ENCODE assay signal across 1 cellular context in the genomic region with DNA sequence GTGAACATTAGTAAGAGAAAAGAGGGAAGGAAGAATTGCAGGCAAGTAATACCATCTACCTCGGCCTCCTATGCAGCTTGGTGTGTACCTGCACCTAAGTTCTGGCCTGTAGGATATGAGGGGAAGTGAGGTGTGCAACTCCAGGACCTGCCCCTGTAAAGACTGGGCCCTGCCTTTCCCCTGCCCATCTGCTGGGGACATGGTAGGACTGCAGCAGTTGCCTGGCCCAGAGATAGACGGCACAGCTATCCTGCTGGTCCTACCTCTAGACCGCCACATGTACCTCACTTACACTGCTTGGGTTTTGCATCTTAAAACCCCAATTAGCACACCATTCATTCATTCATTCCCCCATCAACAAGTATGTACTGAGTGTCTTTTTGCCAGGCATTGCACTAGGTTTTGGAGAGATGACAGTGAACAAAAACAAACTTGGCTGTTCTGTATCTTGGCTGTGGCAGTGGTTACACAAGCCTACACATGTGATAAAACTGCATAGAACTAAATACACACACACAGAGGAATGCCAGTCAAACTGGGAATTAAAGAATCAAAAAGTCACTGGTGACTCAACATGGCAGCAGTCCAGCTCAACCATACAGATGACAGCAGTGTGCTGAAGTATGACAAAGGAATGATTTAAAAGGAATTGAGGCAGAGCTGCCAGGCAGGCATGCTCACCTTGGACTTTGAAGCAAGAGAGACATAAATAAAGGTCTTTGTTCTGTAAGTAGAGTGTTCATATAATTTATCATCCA.
TF ChIP-seq lines count a peak whose summit lies in the region.

No MANE protein-coding gene starts in this region.

TF ChIP-seq in HepG2, 621 proteins besides CTCF, POLR2A, EP300 and RAD21 (continues in another document):
- TF ChIP-seq, protein P1, sequence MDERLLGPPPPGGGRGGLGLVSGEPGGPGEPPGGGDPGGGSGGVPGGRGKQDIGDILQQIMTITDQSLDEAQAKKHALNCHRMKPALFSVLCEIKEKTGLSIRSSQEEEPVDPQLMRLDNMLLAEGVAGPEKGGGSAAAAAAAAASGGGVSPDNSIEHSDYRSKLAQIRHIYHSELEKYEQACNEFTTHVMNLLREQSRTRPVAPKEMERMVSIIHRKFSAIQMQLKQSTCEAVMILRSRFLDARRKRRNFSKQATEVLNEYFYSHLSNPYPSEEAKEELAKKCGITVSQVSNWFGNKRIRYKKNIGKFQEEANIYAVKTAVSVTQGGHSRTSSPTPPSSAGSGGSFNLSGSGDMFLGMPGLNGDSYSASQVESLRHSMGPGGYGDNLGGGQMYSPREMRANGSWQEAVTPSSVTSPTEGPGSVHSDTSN (CRISPR knock-in tag; IDR thresholded peaks at IDR 0.05), result peak; percentile 32; the same call in 1 of the 2 replicates
- no peak for TF ChIP-seq ZNF326 (CRISPR knock-in tag; IDR thresholded peaks at IDR 0.05; ENCODE audit: borderline replicate concordance)
- TF ChIP-seq, protein P2, sequence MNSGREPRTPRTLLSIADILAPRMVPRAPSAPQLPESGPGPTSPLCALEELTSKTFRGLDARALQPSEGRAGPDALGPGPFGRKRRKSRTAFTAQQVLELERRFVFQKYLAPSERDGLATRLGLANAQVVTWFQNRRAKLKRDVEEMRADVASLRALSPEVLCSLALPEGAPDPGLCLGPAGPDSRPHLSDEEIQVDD (CRISPR knock-in tag; IDR thresholded peaks at IDR 0.05; ENCODE audit: borderline replicate concordance), result no peak
- no peak for TF ChIP-seq ZNF337 (CRISPR knock-in tag; IDR thresholded peaks at IDR 0.05; ENCODE audit: borderline replicate concordance, low read depth)
- TF ChIP-seq ZNF451 (CRISPR knock-in tag; IDR thresholded peaks at IDR 0.05), result no peak
- TF ChIP-seq ISL2 (CRISPR knock-in tag; IDR thresholded peaks at IDR 0.05), result no peak
- no peak for TF ChIP-seq ZEB1 (IDR thresholded peaks at IDR 0.05; ENCODE audit: insufficient replicate concordance, low read depth)
- TF ChIP-seq ONECUT2 (CRISPR knock-in tag; IDR thresholded peaks at IDR 0.05), result no peak
- peak; percentile 69 for TF ChIP-seq ZNF644 (CRISPR knock-in tag; IDR thresholded peaks at IDR 0.05; ENCODE audit: low read depth)
- TF ChIP-seq SAP130 (CRISPR knock-in tag; IDR thresholded peaks at IDR 0.05; ENCODE audit: low read depth), result peak; percentile 60
- no peak for TF ChIP-seq HNRNPH1 (optimal IDR thresholded peaks at IDR 0.05; ENCODE audit: low read depth, low read length)
- TF ChIP-seq, protein P3, sequence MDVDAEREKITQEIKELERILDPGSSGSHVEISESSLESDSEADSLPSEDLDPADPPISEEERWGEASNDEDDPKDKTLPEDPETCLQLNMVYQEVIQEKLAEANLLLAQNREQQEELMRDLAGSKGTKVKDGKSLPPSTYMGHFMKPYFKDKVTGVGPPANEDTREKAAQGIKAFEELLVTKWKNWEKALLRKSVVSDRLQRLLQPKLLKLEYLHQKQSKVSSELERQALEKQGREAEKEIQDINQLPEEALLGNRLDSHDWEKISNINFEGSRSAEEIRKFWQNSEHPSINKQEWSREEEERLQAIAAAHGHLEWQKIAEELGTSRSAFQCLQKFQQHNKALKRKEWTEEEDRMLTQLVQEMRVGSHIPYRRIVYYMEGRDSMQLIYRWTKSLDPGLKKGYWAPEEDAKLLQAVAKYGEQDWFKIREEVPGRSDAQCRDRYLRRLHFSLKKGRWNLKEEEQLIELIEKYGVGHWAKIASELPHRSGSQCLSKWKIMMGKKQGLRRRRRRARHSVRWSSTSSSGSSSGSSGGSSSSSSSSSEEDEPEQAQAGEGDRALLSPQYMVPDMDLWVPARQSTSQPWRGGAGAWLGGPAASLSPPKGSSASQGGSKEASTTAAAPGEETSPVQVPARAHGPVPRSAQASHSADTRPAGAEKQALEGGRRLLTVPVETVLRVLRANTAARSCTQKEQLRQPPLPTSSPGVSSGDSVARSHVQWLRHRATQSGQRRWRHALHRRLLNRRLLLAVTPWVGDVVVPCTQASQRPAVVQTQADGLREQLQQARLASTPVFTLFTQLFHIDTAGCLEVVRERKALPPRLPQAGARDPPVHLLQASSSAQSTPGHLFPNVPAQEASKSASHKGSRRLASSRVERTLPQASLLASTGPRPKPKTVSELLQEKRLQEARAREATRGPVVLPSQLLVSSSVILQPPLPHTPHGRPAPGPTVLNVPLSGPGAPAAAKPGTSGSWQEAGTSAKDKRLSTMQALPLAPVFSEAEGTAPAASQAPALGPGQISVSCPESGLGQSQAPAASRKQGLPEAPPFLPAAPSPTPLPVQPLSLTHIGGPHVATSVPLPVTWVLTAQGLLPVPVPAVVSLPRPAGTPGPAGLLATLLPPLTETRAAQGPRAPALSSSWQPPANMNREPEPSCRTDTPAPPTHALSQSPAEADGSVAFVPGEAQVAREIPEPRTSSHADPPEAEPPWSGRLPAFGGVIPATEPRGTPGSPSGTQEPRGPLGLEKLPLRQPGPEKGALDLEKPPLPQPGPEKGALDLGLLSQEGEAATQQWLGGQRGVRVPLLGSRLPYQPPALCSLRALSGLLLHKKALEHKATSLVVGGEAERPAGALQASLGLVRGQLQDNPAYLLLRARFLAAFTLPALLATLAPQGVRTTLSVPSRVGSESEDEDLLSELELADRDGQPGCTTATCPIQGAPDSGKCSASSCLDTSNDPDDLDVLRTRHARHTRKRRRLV (CRISPR knock-in tag; IDR thresholded peaks at IDR 0.05), result no peak
- no peak for TF ChIP-seq HNRNPK (IDR thresholded peaks at IDR 0.05; ENCODE audit: low read depth, low read length, poor library complexity, severe bottlenecking)
- TF ChIP-seq, protein P4, sequence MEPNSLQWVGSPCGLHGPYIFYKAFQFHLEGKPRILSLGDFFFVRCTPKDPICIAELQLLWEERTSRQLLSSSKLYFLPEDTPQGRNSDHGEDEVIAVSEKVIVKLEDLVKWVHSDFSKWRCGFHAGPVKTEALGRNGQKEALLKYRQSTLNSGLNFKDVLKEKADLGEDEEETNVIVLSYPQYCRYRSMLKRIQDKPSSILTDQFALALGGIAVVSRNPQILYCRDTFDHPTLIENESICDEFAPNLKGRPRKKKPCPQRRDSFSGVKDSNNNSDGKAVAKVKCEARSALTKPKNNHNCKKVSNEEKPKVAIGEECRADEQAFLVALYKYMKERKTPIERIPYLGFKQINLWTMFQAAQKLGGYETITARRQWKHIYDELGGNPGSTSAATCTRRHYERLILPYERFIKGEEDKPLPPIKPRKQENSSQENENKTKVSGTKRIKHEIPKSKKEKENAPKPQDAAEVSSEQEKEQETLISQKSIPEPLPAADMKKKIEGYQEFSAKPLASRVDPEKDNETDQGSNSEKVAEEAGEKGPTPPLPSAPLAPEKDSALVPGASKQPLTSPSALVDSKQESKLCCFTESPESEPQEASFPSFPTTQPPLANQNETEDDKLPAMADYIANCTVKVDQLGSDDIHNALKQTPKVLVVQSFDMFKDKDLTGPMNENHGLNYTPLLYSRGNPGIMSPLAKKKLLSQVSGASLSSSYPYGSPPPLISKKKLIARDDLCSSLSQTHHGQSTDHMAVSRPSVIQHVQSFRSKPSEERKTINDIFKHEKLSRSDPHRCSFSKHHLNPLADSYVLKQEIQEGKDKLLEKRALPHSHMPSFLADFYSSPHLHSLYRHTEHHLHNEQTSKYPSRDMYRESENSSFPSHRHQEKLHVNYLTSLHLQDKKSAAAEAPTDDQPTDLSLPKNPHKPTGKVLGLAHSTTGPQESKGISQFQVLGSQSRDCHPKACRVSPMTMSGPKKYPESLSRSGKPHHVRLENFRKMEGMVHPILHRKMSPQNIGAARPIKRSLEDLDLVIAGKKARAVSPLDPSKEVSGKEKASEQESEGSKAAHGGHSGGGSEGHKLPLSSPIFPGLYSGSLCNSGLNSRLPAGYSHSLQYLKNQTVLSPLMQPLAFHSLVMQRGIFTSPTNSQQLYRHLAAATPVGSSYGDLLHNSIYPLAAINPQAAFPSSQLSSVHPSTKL (CRISPR knock-in tag; IDR thresholded peaks at IDR 0.05), result peak; percentile 57; the same call in 1 of the 2 replicates
- TF ChIP-seq ZNF780A (CRISPR knock-in tag; IDR thresholded peaks at IDR 0.05), result peak; percentile 69; the same call in 1 of the 2 replicates
- TF ChIP-seq ZFP82 (CRISPR knock-in tag; IDR thresholded peaks at IDR 0.05; ENCODE audit: borderline replicate concordance), result no peak
- TF ChIP-seq, protein P5, sequence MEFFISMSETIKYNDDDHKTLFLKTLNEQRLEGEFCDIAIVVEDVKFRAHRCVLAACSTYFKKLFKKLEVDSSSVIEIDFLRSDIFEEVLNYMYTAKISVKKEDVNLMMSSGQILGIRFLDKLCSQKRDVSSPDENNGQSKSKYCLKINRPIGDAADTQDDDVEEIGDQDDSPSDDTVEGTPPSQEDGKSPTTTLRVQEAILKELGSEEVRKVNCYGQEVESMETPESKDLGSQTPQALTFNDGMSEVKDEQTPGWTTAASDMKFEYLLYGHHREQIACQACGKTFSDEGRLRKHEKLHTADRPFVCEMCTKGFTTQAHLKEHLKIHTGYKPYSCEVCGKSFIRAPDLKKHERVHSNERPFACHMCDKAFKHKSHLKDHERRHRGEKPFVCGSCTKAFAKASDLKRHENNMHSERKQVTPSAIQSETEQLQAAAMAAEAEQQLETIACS (CRISPR knock-in tag; IDR thresholded peaks at IDR 0.05), result no peak
- TF ChIP-seq ZNF160 (CRISPR knock-in tag; IDR thresholded peaks at IDR 0.05), result no peak
- no peak for TF ChIP-seq TCF12 (IDR thresholded peaks at IDR 0.05)
- no peak for TF ChIP-seq TCF12 (CRISPR knock-in tag; IDR thresholded peaks at IDR 0.05)
- TF ChIP-seq, protein P6, sequence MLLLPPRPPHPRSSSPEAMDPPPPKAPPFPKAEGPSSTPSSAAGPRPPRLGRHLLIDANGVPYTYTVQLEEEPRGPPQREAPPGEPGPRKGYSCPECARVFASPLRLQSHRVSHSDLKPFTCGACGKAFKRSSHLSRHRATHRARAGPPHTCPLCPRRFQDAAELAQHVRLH (CRISPR knock-in tag; IDR thresholded peaks at IDR 0.05; ENCODE audit: borderline replicate concordance, low read depth), result no peak
- no peak for TF ChIP-seq ZSCAN21 (CRISPR knock-in tag; IDR thresholded peaks at IDR 0.05; ENCODE audit: borderline replicate concordance)
- TF ChIP-seq, protein P7, sequence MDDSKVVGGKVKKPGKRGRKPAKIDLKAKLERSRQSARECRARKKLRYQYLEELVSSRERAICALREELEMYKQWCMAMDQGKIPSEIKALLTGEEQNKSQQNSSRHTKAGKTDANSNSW (CRISPR knock-in tag; IDR thresholded peaks at IDR 0.05; ENCODE audit: borderline replicate concordance), result no peak
- TF ChIP-seq, protein P8, sequence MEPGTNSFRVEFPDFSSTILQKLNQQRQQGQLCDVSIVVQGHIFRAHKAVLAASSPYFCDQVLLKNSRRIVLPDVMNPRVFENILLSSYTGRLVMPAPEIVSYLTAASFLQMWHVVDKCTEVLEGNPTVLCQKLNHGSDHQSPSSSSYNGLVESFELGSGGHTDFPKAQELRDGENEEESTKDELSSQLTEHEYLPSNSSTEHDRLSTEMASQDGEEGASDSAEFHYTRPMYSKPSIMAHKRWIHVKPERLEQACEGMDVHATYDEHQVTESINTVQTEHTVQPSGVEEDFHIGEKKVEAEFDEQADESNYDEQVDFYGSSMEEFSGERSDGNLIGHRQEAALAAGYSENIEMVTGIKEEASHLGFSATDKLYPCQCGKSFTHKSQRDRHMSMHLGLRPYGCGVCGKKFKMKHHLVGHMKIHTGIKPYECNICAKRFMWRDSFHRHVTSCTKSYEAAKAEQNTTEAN (CRISPR knock-in tag; conservative IDR thresholded peaks at IDR 0.05), result no peak
- TF ChIP-seq FOSL2 (CRISPR knock-in tag; IDR thresholded peaks at IDR 0.05), result peak; percentile 84
- no peak for TF ChIP-seq ZSCAN9 (CRISPR knock-in tag; IDR thresholded peaks at IDR 0.05; ENCODE audit: borderline replicate concordance)
- TF ChIP-seq, protein P9, sequence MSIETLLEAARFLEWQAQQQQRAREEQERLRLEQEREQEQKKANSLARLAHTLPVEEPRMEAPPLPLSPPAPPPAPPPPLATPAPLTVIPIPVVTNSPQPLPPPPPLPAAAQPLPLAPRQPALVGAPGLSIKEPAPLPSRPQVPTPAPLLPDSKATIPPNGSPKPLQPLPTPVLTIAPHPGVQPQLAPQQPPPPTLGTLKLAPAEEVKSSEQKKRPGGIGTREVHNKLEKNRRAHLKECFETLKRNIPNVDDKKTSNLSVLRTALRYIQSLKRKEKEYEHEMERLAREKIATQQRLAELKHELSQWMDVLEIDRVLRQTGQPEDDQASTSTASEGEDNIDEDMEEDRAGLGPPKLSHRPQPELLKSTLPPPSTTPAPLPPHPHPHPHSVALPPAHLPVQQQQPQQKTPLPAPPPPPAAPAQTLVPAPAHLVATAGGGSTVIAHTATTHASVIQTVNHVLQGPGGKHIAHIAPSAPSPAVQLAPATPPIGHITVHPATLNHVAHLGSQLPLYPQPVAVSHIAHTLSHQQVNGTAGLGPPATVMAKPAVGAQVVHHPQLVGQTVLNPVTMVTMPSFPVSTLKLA (IDR thresholded peaks at IDR 0.05), result no peak
- TF ChIP-seq SOX13 (IDR thresholded peaks at IDR 0.05), result no peak
- peak in 1 of 2 experiments; percentile 74; a peak in 1 of 4 replicates for TF ChIP-seq SOX13 (CRISPR knock-in tag; conservative IDR thresholded peaks at IDR 0.05 in 1 of 2, IDR thresholded peaks at IDR 0.05 in 1 of 2)
- TF ChIP-seq GATAD2A (CRISPR knock-in tag; IDR thresholded peaks at IDR 0.05), result 0 out of 2 replicates have a peak, but pooled peaks have one; percentile 36
- no peak for TF ChIP-seq ATRX (CRISPR knock-in tag; IDR thresholded peaks at IDR 0.05; ENCODE audit: borderline replicate concordance)
- TF ChIP-seq DNMT1 (CRISPR knock-in tag; IDR thresholded peaks at IDR 0.05), result no peak
- TF ChIP-seq KAT2B (IDR thresholded peaks at IDR 0.05; ENCODE audit: borderline replicate concordance, low read depth, low read length), result no peak
- TF ChIP-seq, protein P10, sequence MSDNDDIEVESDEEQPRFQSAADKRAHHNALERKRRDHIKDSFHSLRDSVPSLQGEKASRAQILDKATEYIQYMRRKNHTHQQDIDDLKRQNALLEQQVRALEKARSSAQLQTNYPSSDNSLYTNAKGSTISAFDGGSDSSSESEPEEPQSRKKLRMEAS (IDR thresholded peaks at IDR 0.05), result no peak
- TF ChIP-seq GABPA (IDR thresholded peaks at IDR 0.05; ENCODE audit: low read depth, low read length), result no peak
- no peak for TF ChIP-seq GABPA (CRISPR knock-in tag; IDR thresholded peaks at IDR 0.05; ENCODE audit: low read depth)
- TF ChIP-seq SOX6 (IDR thresholded peaks at IDR 0.05), result no peak
- 0 out of 2 replicates have a peak, but pooled peaks have one; percentile 37 for TF ChIP-seq SOX6 (CRISPR knock-in tag; IDR thresholded peaks at IDR 0.05)
- no peak for TF ChIP-seq ZNF30 (CRISPR knock-in tag; IDR thresholded peaks at IDR 0.05)
- no peak for TF ChIP-seq ZNF788 (CRISPR knock-in tag; IDR thresholded peaks at IDR 0.05; ENCODE audit: borderline replicate concordance)
- TF ChIP-seq ZNF678 (CRISPR knock-in tag; IDR thresholded peaks at IDR 0.05), result no peak
- no peak for TF ChIP-seq ZNF468 (CRISPR knock-in tag; IDR thresholded peaks at IDR 0.05)
- TF ChIP-seq RBM39 (IDR thresholded peaks at IDR 0.05; ENCODE audit: low read depth, low read length, poor library complexity, severe bottlenecking), result no peak
- TF ChIP-seq SPEN (CRISPR knock-in tag; IDR thresholded peaks at IDR 0.05; ENCODE audit: low read depth), result no peak
- TF ChIP-seq GPN1 (CRISPR knock-in tag; IDR thresholded peaks at IDR 0.05; ENCODE audit: borderline replicate concordance), result no peak
- no peak for TF ChIP-seq NR2C2 (CRISPR knock-in tag; IDR thresholded peaks at IDR 0.05; ENCODE audit: borderline replicate concordance)
- TF ChIP-seq SATB2 (CRISPR knock-in tag; IDR thresholded peaks at IDR 0.05), result no peak
- TF ChIP-seq SSRP1 (CRISPR knock-in tag; IDR thresholded peaks at IDR 0.05), result 0 out of 2 replicates have a peak, but pooled peaks have one; percentile 48
- no peak for TF ChIP-seq TARDBP (CRISPR knock-in tag; IDR thresholded peaks at IDR 0.05)
- TF ChIP-seq ZMAT3 (CRISPR knock-in tag; conservative IDR thresholded peaks at IDR 0.05), result no peak
- TF ChIP-seq NFKB2 (CRISPR knock-in tag; IDR thresholded peaks at IDR 0.05; ENCODE audit: borderline replicate concordance), result no peak
